In genomic region chr3:13248640-13249039, GRCh38 we compare ENCODE assay signal across 22 cellular contexts.
"Had no signal": no experiment of that assay in that cellular context is flagged by ENCODE, and none has a peak within 500 bp of the region (broad histone marks: within the 10 kb centered on the region; RNA-seq: fewer than 3 reads in every experiment).

No MANE protein-coding gene starts in this region.

- H3K4me3 ChIP-seq: gastroesophageal sphincter, hepatocyte, right lobe of liver, tibial nerve had no signal

- H3K27me3 ChIP-seq: hepatocyte, right lobe of liver, tibial nerve had no signal

- H3K9me3 ChIP-seq: gastroesophageal sphincter, neutrophil, right lobe of liver, tibial nerve had no signal

- FAIRE-seq: astrocyte, colon had no signal

- DNase-seq: activated CD4-positive, alpha-beta T cell treated with anti-CD3 and anti-CD28 coated beads for 36 hours; activated CD4-positive, alpha-beta T cell treated with anti-CD3 and anti-CD28 coated beads, Interleukin-2, amount 50 U/mL, for 48 hours; activated CD4-positive, CD25-positive, alpha-beta regulatory T cell; activated CD8-positive, alpha-beta memory T cell treated with anti-CD3 and anti-CD28 coated beads for 24 hours; activated effector memory CD4-positive, alpha-beta T cell treated with Interleukin-2 at 50 U/mL for 16 hours; activated naive CD4-positive, alpha-beta T cell treated with anti-CD3 and anti-CD28 coated beads for 36 hours; activated naive CD8-positive, alpha-beta T cell treated with anti-CD3 and anti-CD28 coated beads, Interleukin-2, amount 10 ng/mL, durations not matched to agents 7 days and 5 days; central memory CD4-positive, alpha-beta T cell; effector CD8-positive, alpha-beta T cell; erythroblast; islet precursor cell; left colon; mammary epithelial cell; stimulated activated CD4-positive, alpha-beta T cell treated with anti-CD3 and anti-CD28 coated beads, Interleukin-2, amount 100 ng/mL, for 48 hours; stimulated activated naive CD4-positive, alpha-beta T cell treated with Interleukin-2 at 50 U/mL for 16 hours had no signal

- H2AFZ ChIP-seq: hepatocyte had no signal

- H3K4me1 ChIP-seq: gastroesophageal sphincter, tibial nerve had no signal

- H3K27ac ChIP-seq: gastroesophageal sphincter, hepatocyte, neutrophil, right lobe of liver, tibial nerve had no signal

- H3K79me2 ChIP-seq: hepatocyte had no signal

- ATAC-seq: activated CD4-positive, alpha-beta T cell treated with anti-CD3 and anti-CD28 coated beads for 36 hours; gastroesophageal sphincter; left colon had no signal

- H3K4me2 ChIP-seq: hepatocyte had no signal

- H3K36me3 ChIP-seq: gastroesophageal sphincter, neutrophil, right lobe of liver, tibial nerve had no signal
